ENCODE assay signal across 1 cellular context in genomic region chr3:129641567-129642260, GRCh38.
A peak's percentile ranks its signal among the peaks of the same experiment; 100 is the strongest.
TF ChIP-seq lines count a peak whose summit lies in the region.
"Not testable (repeated sequence)": the region's sequence is repeated elsewhere in the genome, so short reads cannot be mapped to it uniquely, and the experiment has no call there.

No MANE protein-coding gene starts in this region.

TF ChIP-seq in A549, 52 proteins besides CTCF, POLR2A, EP300 and RAD21 (continued from another document):
- 0 out of 2 replicates have a peak, but pooled peaks have one; percentile 54 for TF ChIP-seq RARB (CRISPR knock-in tag; IDR thresholded peaks at IDR 0.05)
- 0 out of 2 replicates have a peak, but pooled peaks have one; percentile 55 for TF ChIP-seq NPAS2 (CRISPR knock-in tag; IDR thresholded peaks at IDR 0.05; ENCODE audit: borderline replicate concordance)
- peak; percentile 86 for TF ChIP-seq HOXA7 (CRISPR knock-in tag; IDR thresholded peaks at IDR 0.05)
- TF ChIP-seq ATOH8 (CRISPR knock-in tag; IDR thresholded peaks at IDR 0.05; ENCODE audit: low read depth) = peak; percentile 93
- not testable (repeated sequence) for TF ChIP-seq FOSL2 (IDR thresholded peaks at IDR 0.05)
- peak; percentile 41; the same call in 1 of the 2 replicates for TF ChIP-seq FOSL2 (CRISPR knock-in tag; IDR thresholded peaks at IDR 0.05)
- peak; percentile 100 for TF ChIP-seq EHF (CRISPR knock-in tag; IDR thresholded peaks at IDR 0.05)
- TF ChIP-seq HOXB5 (CRISPR knock-in tag; IDR thresholded peaks at IDR 0.05) = peak; percentile 94
- peak; percentile 98 for TF ChIP-seq ZSCAN20 (CRISPR knock-in tag; IDR thresholded peaks at IDR 0.05)
- TF ChIP-seq HOXB13 (CRISPR knock-in tag; IDR thresholded peaks at IDR 0.05; ENCODE audit: low read depth) = peak; percentile 99
- TF ChIP-seq FOSB (CRISPR knock-in tag; IDR thresholded peaks at IDR 0.05) = peak; percentile 91; the same call in 1 of the 2 replicates
TF ChIP-seq in A549: peak in this region for 15; not testable (repeated sequence) for 37.
